Comparison of ENCODE assay signal across 9 cellular contexts in the genomic region with DNA sequence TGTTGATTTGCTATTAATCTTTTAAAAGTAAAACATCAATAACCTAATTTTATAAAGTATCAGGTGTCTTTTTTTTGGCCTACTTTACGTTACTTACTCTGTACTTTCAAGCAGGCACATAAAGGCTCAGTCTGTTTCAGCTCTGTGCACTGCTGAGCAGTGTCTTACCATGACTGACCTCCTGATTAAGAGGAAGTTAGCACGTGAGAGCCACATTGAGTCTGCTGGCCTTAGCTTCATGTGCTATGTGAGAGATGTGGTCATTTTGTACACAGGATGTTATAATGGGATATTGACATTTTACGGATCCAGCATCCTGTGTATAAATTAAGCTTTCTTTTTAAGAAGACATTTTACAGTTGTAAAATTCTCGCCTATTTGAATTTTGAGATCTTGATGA. TPM values are rescaled to one million over a fixed set of nuclear protein-coding genes. Genes with fewer than 3 reads are reported as not detected.
DNase-seq lines count a peak whose midpoint lies in the region; ATAC-seq and TF ChIP-seq lines count a peak whose summit lies in the region.
"Had no signal": no experiment of that assay in that cellular context is flagged by ENCODE, and none has a peak within 500 bp of the region (broad histone marks: within the 10 kb centered on the region; RNA-seq: fewer than 3 reads in every experiment).

No MANE protein-coding gene starts in this region.

- ATAC-seq in GM18519 (IDR thresholded peaks at IDR 0.05; ENCODE audit: low FRiP score, unreplicated experiment) = peak; percentile 80
- peak; percentile 75 for ATAC-seq in HG02571 (IDR thresholded peaks at IDR 0.05; ENCODE audit: unreplicated experiment)
- ATAC-seq in gastroesophageal sphincter = peak; percentile 68
- ATAC-seq: Panc1 had no signal

- H3K4me1 ChIP-seq in gastroesophageal sphincter = peaks cover 4 to 87% (median 16%) of the 10 kb centered on the region in 3 donors
- H3K4me1 ChIP-seq in mammary epithelial cell (ENCODE audit: insufficient read depth, low read length) = no peaks in the 10 kb centered on the region
- no peaks in the 10 kb centered on the region for H3K4me1 ChIP-seq in colonic mucosa

- DNase-seq in NOMO-1 treated with DMSO at 0.1 percent for 48 hours (lab: John Stamatoyannopoulos, UW; ENCODE audit: unreplicated experiment) (peak; percentile 38), HK-2 (ENCODE audit: unreplicated experiment) (no peak), mammary epithelial cell (no peak), colonic mucosa (no peak), occipital lobe (lab: John Stamatoyannopoulos, UW) (no peak)

- in situ Hi-C loops in mammary epithelial cell (cut with MboI; ENCODE audit: low sequenced_read_pairs in 2 of 2) = no loop called here

- dilution Hi-C loops in mammary epithelial cell (cut with HindIII; ENCODE audit: low sequenced_read_pairs) = no loop called here

- H3K79me2 ChIP-seq in mammary epithelial cell (ENCODE audit: insufficient read depth, low read length) = peaks cover 95% of the 10 kb centered on the region

- no peak for TF ChIP-seq EP300 in gastroesophageal sphincter (IDR thresholded peaks at IDR 0.05)

- H3K4me3 ChIP-seq in gastroesophageal sphincter (no peak overlapping the region), mammary epithelial cell (replicated peaks in 1 of 3; ENCODE audit: insufficient read depth in 1 of 3, low read depth in 2 of 3, low read length in 3 of 3) (no peak overlapping the region), colonic mucosa (no peak overlapping the region)

- H4K20me1 ChIP-seq in mammary epithelial cell (ENCODE audit: insufficient read depth, low read length) = no peaks in the 10 kb centered on the region

- H2AFZ ChIP-seq in mammary epithelial cell (ENCODE audit: low read depth, low read length) = no peak overlapping the region

- H3K36me3 ChIP-seq in gastroesophageal sphincter (no peaks in the 10 kb centered on the region), mammary epithelial cell (ENCODE audit: insufficient read depth, low read length) (no peaks in the 10 kb centered on the region), colonic mucosa (no peaks in the 10 kb centered on the region)

- intact Hi-C loops in mammary epithelial cell (cut with micrococcal nuclease) = no loop called here
- intact Hi-C loops in colonic mucosa (cut with DNase I) = no loop called here

- no peak for TF ChIP-seq POLR2A in gastroesophageal sphincter (IDR thresholded peaks at IDR 0.05)

- 48 to 61% methylated on average over 4 of the region's 4 CpGs for WGBS in gastroesophageal sphincter (ENCODE audit: low coverage in 1 of 2), 2 donors
- 92% methylated on average over 4 of the region's 4 CpGs for WGBS in mammary epithelial cell (ENCODE audit: low coverage, missing lambda C conversion rate)

- TF ChIP-seq CTCF in gastroesophageal sphincter (IDR thresholded peaks at IDR 0.05) (no peak), mammary epithelial cell (conservative IDR thresholded peaks at IDR 0.05 in 1 of 2, IDR thresholded peaks at IDR 0.05 in 1 of 2; ENCODE audit: extremely low read depth in 1 of 2, insufficient read depth in 1 of 2, low read depth in 1 of 2, low read length in 2 of 2) (no peak), colonic mucosa (IDR thresholded peaks at IDR 0.05) (no peak)

- no peak overlapping the region for H3K4me2 ChIP-seq in mammary epithelial cell (ENCODE audit: insufficient read depth, low read depth, low read length)

- no peaks in the 10 kb centered on the region for H3K27me3 ChIP-seq in gastroesophageal sphincter
- H3K27me3 ChIP-seq in mammary epithelial cell (ENCODE audit: insufficient read depth, low read length) = no peaks in the 10 kb centered on the region
- H3K27me3 ChIP-seq in colonic mucosa = no peaks in the 10 kb centered on the region

- no TSS peak for BruUV-seq in mammary epithelial cell (replicated peaks; lab: Mats Ljungman, UMichigan)

- CTCF ChIA-PET in mammary epithelial cell (lab: Charles Lee; ENCODE audit: low non-redundant PET) = no interaction called here

- H3K9me3 ChIP-seq in gastroesophageal sphincter (no peaks in the 10 kb centered on the region), mammary epithelial cell (replicated peaks; ENCODE audit: insufficient read depth, low read length) (no peaks in the 10 kb centered on the region), colonic mucosa (no peaks in the 10 kb centered on the region)

- H3K27ac ChIP-seq in gastroesophageal sphincter (no peak overlapping the region), mammary epithelial cell (ENCODE audit: insufficient read depth, low read depth, low read length) (no peak overlapping the region), colonic mucosa (no peak overlapping the region)

- H3K9ac ChIP-seq in mammary epithelial cell (ENCODE audit: insufficient read depth, low read length) (no peak overlapping the region), colonic mucosa (ENCODE audit: low read depth in 2 of 2, low read length in 2 of 2) (no peak overlapping the region)

RNA-seq across cellular contexts. Expression of a gene that starts 31.9 kb away (rescaled TPM):
- total RNA-seq in gastroesophageal sphincter = 100 to 1,000 TPM in 1 of 4 donors, 10 to 100 TPM in 3; 40.0 to 106 (median 79.7) TPM
- total RNA-seq in mammary epithelial cell = 10 to 100 TPM; 42.5 to 53.7 TPM
- polyA plus RNA-seq in mammary epithelial cell = 19.7 TPM
- polyA minus RNA-seq in mammary epithelial cell = 93.6 TPM
- 10 to 100 TPM; 61.3 to 71.5 TPM for total RNA-seq in colonic mucosa
- 95.8 TPM for total RNA-seq in occipital lobe
